In genomic region chr19:6211632-6212402, GRCh38 we compare ENCODE assay signal across 1 cellular context.
TF ChIP-seq lines count a peak whose summit lies in the region.

No MANE protein-coding gene starts in this region.

TF ChIP-seq in K562, 482 proteins besides CTCF, POLR2A, EP300 and RAD21 (continued from another document):
- no peak for TF ChIP-seq NKRF (IDR thresholded peaks at IDR 0.05; ENCODE audit: borderline replicate concordance)
